18 cellular contexts compared by ENCODE assay signal in genomic region chr3:129020691-129021090, GRCh38. TPM values are rescaled to one million over a fixed set of nuclear protein-coding genes. Genes with fewer than 3 reads are reported as not detected.
DNase-seq lines count a peak whose midpoint lies in the region; ATAC-seq and TF ChIP-seq lines count a peak whose summit lies in the region.
"Had no signal": no experiment of that assay in that cellular context is flagged by ENCODE, and none has a peak within 500 bp of the region (broad histone marks: within the 10 kb centered on the region; RNA-seq: fewer than 3 reads in every experiment).

No MANE protein-coding gene starts in this region.

- peaks cover 10% of the 10 kb centered on the region for H3K27me3 Mint-ChIP-seq in chondrocyte (ENCODE audit: low read depth)

- TF ChIP-seq EP300 in upper lobe of left lung (IDR thresholded peaks at IDR 0.05): no peak

- H3K4me3 ChIP-seq in heart left ventricle: no peak overlapping the region
- no peak overlapping the region for H3K4me3 ChIP-seq in mesodermal cell (ENCODE audit: extremely low read depth, insufficient read depth, low read length, poor library complexity, severe bottlenecking)
- no peak overlapping the region for H3K4me3 ChIP-seq in upper lobe of left lung
- H3K4me3 ChIP-seq in adrenal gland: no peak overlapping the region

- H3K27me3 ChIP-seq in heart left ventricle: no peaks in the 10 kb centered on the region
- no peaks in the 10 kb centered on the region for H3K27me3 ChIP-seq in upper lobe of left lung
- no peaks in the 10 kb centered on the region for H3K27me3 ChIP-seq in adrenal gland

- WGBS in heart left ventricle, 4 donors: 73 to 84% (median 75%) methylated on average over 5 of the region's 5 CpGs
- 88 to 93% methylated on average over 3 to 4 of the region's 5 CpGs for WGBS in mesodermal cell (ENCODE audit: insufficient coverage in 2 of 2), 2 experiments
- 82 to 100% methylated on average over 1 to 5 of the region's 5 CpGs for WGBS in upper lobe of left lung, 2 donors
- WGBS in adrenal gland, 4 donors: 42 to 80% (median 69%) methylated on average over 2 to 5 of the region's 5 CpGs

- peaks cover 2% of the 10 kb centered on the region for H3K9me3 Mint-ChIP-seq in chondrocyte (ENCODE audit: low read depth)
- H3K9me3 Mint-ChIP-seq: HFFc6 had no signal

- TF ChIP-seq CTCF in heart left ventricle (IDR thresholded peaks at IDR 0.05) (no peak), chondrocyte (IDR thresholded peaks at IDR 0.05) (no peak), upper lobe of left lung (IDR thresholded peaks at IDR 0.05) (no peak), adrenal gland (IDR thresholded peaks at IDR 0.05) (no peak)

- H3K36me3 Mint-ChIP-seq in chondrocyte (ENCODE audit: low read depth): no peaks in the 10 kb centered on the region

- intact Hi-C loops in heart left ventricle (cut with DNase I): no loop called here
- intact Hi-C loops in Right ventricle myocardium inferior (cut with DNase I): no loop called here
- intact Hi-C loops in adrenal gland (cut with DNase I): no loop called here

- H3K27ac Mint-ChIP-seq in chondrocyte (ENCODE audit: unreplicated experiment): no peak overlapping the region
- H3K27ac Mint-ChIP-seq: HFFc6 had no signal

- H3K9me3 ChIP-seq in heart left ventricle: no peaks in the 10 kb centered on the region
- H3K9me3 ChIP-seq in mesodermal cell (ENCODE audit: control insufficient read depth, low read length): no peaks in the 10 kb centered on the region
- H3K9me3 ChIP-seq in upper lobe of left lung: no peaks in the 10 kb centered on the region
- H3K9me3 ChIP-seq in adrenal gland (replicated peaks in 1 of 3): no peaks in the 10 kb centered on the region

- H3K4me1 Mint-ChIP-seq in chondrocyte (ENCODE audit: low read depth): peaks cover 4% of the 10 kb centered on the region

- no peaks in the 10 kb centered on the region for H3K36me3 ChIP-seq in heart left ventricle
- no peaks in the 10 kb centered on the region for H3K36me3 ChIP-seq in mesodermal cell (ENCODE audit: control insufficient read depth, insufficient read depth, low read length)
- no peaks in the 10 kb centered on the region for H3K36me3 ChIP-seq in upper lobe of left lung
- H3K36me3 ChIP-seq in adrenal gland (replicated peaks in 1 of 2): no peaks in the 10 kb centered on the region

- H3K4me1 ChIP-seq in heart left ventricle: peaks cover 0 to 79% (median 55%) of the 10 kb centered on the region in 12 donors
- peaks cover 18% of the 10 kb centered on the region for H3K4me1 ChIP-seq in mesodermal cell (ENCODE audit: control insufficient read depth, insufficient read depth, low read length, poor library complexity, severe bottlenecking)
- H3K4me1 ChIP-seq in upper lobe of left lung: peaks cover 43 to 71% (median 60%) of the 10 kb centered on the region in 4 donors
- H3K4me1 ChIP-seq in adrenal gland (replicated peaks in 1 of 2): peaks cover 5 to 32% of the 10 kb centered on the region in 2 donors

- ATAC-seq in heart left ventricle (no peak), Right ventricle myocardium inferior (no peak), upper lobe of left lung (ENCODE audit: low FRiP score in 2 of 2) (no peak), GM18517 (IDR thresholded peaks at IDR 0.05; ENCODE audit: unreplicated experiment) (no peak)

- peak overlapping the region in 7 of 12 donors; percentile 24 to 85 (median 74) for H3K27ac ChIP-seq in heart left ventricle
- H3K27ac ChIP-seq in mesodermal cell (ENCODE audit: low read depth, low read length, severe bottlenecking): peak overlapping the region; percentile 16
- H3K27ac ChIP-seq in upper lobe of left lung: peak overlapping the region; percentile 33 to 76 (median 64)
- H3K27ac ChIP-seq in adrenal gland: peak overlapping the region in 2 of 5 donors; percentile 7 to 10

- TF ChIP-seq POLR2A in heart left ventricle (IDR thresholded peaks at IDR 0.05) (no peak), upper lobe of left lung (IDR thresholded peaks at IDR 0.05) (no peak), adrenal gland (IDR thresholded peaks at IDR 0.05) (no peak), erythroblast (IDR thresholded peaks at IDR 0.05; ENCODE audit: low read length) (no peak)

- DNase-seq in heart left ventricle (no peak), Right ventricle myocardium inferior (ENCODE audit: missing footprints) (no peak), chondrocyte (ENCODE audit: low spot score) (peak; percentile 56), upper lobe of left lung (no peak), adrenal gland (no peak), erythroblast (lab: John Stamatoyannopoulos, UW) (no peak)
- DNase-seq: C1 segment of cervical spinal cord, KBM-7, NCI-H1417 treated with DMSO at 0.1 percent for 48 hours, NCI-H2029, NCI-H2171, NCI-H446 treated with DMSO at 0.1 percent for 48 hours, OCI-M1, RPMI8226 had no signal

- H3K4me3 Mint-ChIP-seq in chondrocyte (ENCODE audit: unreplicated experiment): no peak overlapping the region
- H3K4me3 Mint-ChIP-seq: HFFc6 had no signal

RNA-seq across cellular contexts. Expression of gene EFCC1, which starts 19.6 kb away (rescaled TPM):
- total RNA-seq in heart left ventricle (1 to 10 TPM in 8 of 9 donors, under 1 TPM in 1; 0.60 to 2.5 (median 1.7) TPM), Right ventricle myocardium inferior (2.3 TPM), chondrocyte (0.13 TPM in 1 of 3 replicates, not detected in the others), upper lobe of left lung (10 to 100 TPM in 3 of 6 donors, 1 to 10 TPM in 3; 3.1 to 20.6 (median 11.4) TPM), adrenal gland (1 to 10 TPM in 7 of 8 donors, under 1 TPM in 1; 0.60 to 4.7 (median 1.8) TPM)
- polyA plus RNA-seq in heart left ventricle (1 to 10 TPM in 1 of 2 donors, under 1 TPM in 1; 0.91 to 1.1 TPM), adrenal gland (1 to 10 TPM in 2 of 3 donors, under 1 TPM in 1; 0.46 to 6.0 (median 1.9) TPM)
- 1.2 TPM for polyA plus RNA-seq in mesodermal cell (2013, experiment 1 of 2)
- 0.61 TPM for polyA plus RNA-seq in mesodermal cell (2013, experiment 2 of 2)
- total RNA-seq: HFFc6 had no signal

RNA-seq across cellular contexts. Expression of gene CFAP92, which starts 26.8 kb away (rescaled TPM):
- total RNA-seq in heart left ventricle (1 to 10 TPM in 1 of 9 donors, under 1 TPM in 5, not detected in 3; 0.12 to 1.8 (median 0.47) TPM), Right ventricle myocardium inferior (0.49 TPM), chondrocyte (not detected in 3 replicates), upper lobe of left lung (10 to 100 TPM in 2 of 6 donors, 1 to 10 TPM in 3, under 1 TPM in 1; 0.66 to 21.3 (median 5.0) TPM), adrenal gland (1 to 10 TPM in 2 of 8 donors, under 1 TPM in 5, not detected in 1; 0.14 to 1.9 (median 0.29) TPM)
- polyA plus RNA-seq in heart left ventricle (under 1 TPM; 0.17 to 0.23 TPM), adrenal gland (under 1 TPM; 0.27 to 0.48 (median 0.48) TPM)
- polyA plus RNA-seq in mesodermal cell (2013, experiment 1 of 2): 1.4 TPM
- 1.6 TPM for polyA plus RNA-seq in mesodermal cell (2013, experiment 2 of 2)
- total RNA-seq: HFFc6 had no signal

RNA-seq across cellular contexts. Expression of gene GP9, which starts 39.9 kb away (rescaled TPM):
- total RNA-seq in heart left ventricle: not detected
- not detected for polyA plus RNA-seq in heart left ventricle
- total RNA-seq in Right ventricle myocardium inferior: not detected
- not detected in 3 replicates for total RNA-seq in chondrocyte
- not detected for polyA plus RNA-seq in mesodermal cell (2013, experiment 1 of 2)
- not detected for polyA plus RNA-seq in mesodermal cell (2013, experiment 2 of 2)
- 10 to 100 TPM in 1 of 6 donors, 1 to 10 TPM in 2, under 1 TPM in 2, not detected in 1; 0.47 to 12.0 (median 4.3) TPM for total RNA-seq in upper lobe of left lung
- total RNA-seq in adrenal gland: not detected
- polyA plus RNA-seq in adrenal gland: under 1 TPM in 1 of 3 donors, not detected in 2; 0.13 TPM
- total RNA-seq: H4, HFFc6 had no signal
